ENCODE assay signal across 19 cellular contexts in genomic region chr3:72746412-72747411, GRCh38.
A peak's percentile ranks its signal among the peaks of the same experiment; 100 is the strongest.
DNase-seq lines count a peak whose midpoint lies in the region; ATAC-seq, FAIRE-seq and TF ChIP-seq lines count a peak whose summit lies in the region.
"Had no signal": no experiment of that assay in that cellular context is flagged by ENCODE, and none has a peak within 500 bp of the region (broad histone marks: within the 10 kb centered on the region; RNA-seq: fewer than 3 reads in every experiment).

No MANE protein-coding gene starts in this region.

- no peak overlapping the region for H3K27ac Mint-ChIP-seq in stimulated activated naive CD8-positive, alpha-beta T cell treated with anti-CD3 and anti-CD28 coated beads, Interleukin-15, amount 100 ng/mL, for 72 hours
- H3K27ac Mint-ChIP-seq in activated CD8-positive, alpha-beta T cell treated with anti-CD3 and anti-CD28 coated beads, Interleukin-2, amount 10 ng/mL, durations not matched to agents 7 days and 5 days, result no peak overlapping the region
- H3K27ac Mint-ChIP-seq: activated CD4-positive, alpha-beta T cell treated with anti-CD3 and anti-CD28 coated beads for 36 hours had no signal

- peaks cover 3% of the 10 kb centered on the region; the same call in 1 of the 3 replicates for H3K4me1 ChIP-seq in A549
- 0 out of 2 replicates have a peak, but pooled peaks cover 2% of the 10 kb centered on the region for H3K4me1 ChIP-seq in HEK293 (ENCODE audit: control insufficient read depth, insufficient read depth, low read length)
- H3K4me1 ChIP-seq in left lung, result peaks cover 0 to 4% of the 10 kb centered on the region in 2 donors
- no peaks in the 10 kb centered on the region for H3K4me1 ChIP-seq in suprapubic skin

- DNase-seq in A549 (ENCODE audit: low read depth in 1 of 2, low spot score in 1 of 2) (no peak), brain microvascular endothelial cell (peak; percentile 20), left lung (no peak), suprapubic skin (ENCODE audit: low spot score in 2 of 2) (no peak), germinal center (ENCODE audit: low spot score) (no peak)
- no peak for DNase-seq in stimulated activated naive CD8-positive, alpha-beta T cell treated with anti-CD3 and anti-CD28 coated beads, Interleukin-15, amount 100 ng/mL, for 72 hours
- no peak for DNase-seq in activated CD8-positive, alpha-beta T cell treated with anti-CD3 and anti-CD28 coated beads, Interleukin-2, amount 10 ng/mL, durations not matched to agents 7 days and 5 days
- DNase-seq: activated CD4-positive, alpha-beta T cell treated with anti-CD3 and anti-CD28 coated beads for 36 hours; activated naive CD4-positive, alpha-beta T cell; Caco-2; H9; left ventricle myocardium inferior; naive thymus-derived CD8-positive, alpha-beta T cell; NCI-H1694 treated with DMSO at 0.1 percent for 48 hours; NCI-H69; T1000 had no signal

- H3K4me2 ChIP-seq in A549, result no peak overlapping the region
- H3K4me2 ChIP-seq: PC-9 had no signal

- TF ChIP-seq POLR2A in A549 (IDR thresholded peaks at IDR 0.05; ENCODE audit: low read length) (no peak), suprapubic skin (IDR thresholded peaks at IDR 0.05) (no peak)

- H3K27me3 ChIP-seq in brain microvascular endothelial cell (replicated peaks) (no peaks in the 10 kb centered on the region), left lung (no peaks in the 10 kb centered on the region), suprapubic skin (no peaks in the 10 kb centered on the region)

- peaks cover 33% of the 10 kb centered on the region for H3K4me1 Mint-ChIP-seq in stimulated activated naive CD8-positive, alpha-beta T cell treated with anti-CD3 and anti-CD28 coated beads, Interleukin-15, amount 100 ng/mL, for 72 hours
- peaks cover 22% of the 10 kb centered on the region for H3K4me1 Mint-ChIP-seq in activated CD8-positive, alpha-beta T cell treated with anti-CD3 and anti-CD28 coated beads, Interleukin-2, amount 10 ng/mL, durations not matched to agents 7 days and 5 days (ENCODE audit: low read depth)

- H3K27me3 Mint-ChIP-seq in stimulated activated naive CD8-positive, alpha-beta T cell treated with anti-CD3 and anti-CD28 coated beads, Interleukin-15, amount 100 ng/mL, for 72 hours, result no peaks in the 10 kb centered on the region
- no peaks in the 10 kb centered on the region for H3K27me3 Mint-ChIP-seq in activated CD8-positive, alpha-beta T cell treated with anti-CD3 and anti-CD28 coated beads, Interleukin-2, amount 10 ng/mL, durations not matched to agents 7 days and 5 days (ENCODE audit: low read depth)
- H3K27me3 Mint-ChIP-seq: activated CD4-positive, alpha-beta T cell treated with anti-CD3 and anti-CD28 coated beads for 36 hours; naive thymus-derived CD8-positive, alpha-beta T cell had no signal

- TF ChIP-seq CTCF in A549 (IDR thresholded peaks at IDR 0.05) (no peak), HEK293 (tag by site-specific recombination; IDR thresholded peaks at IDR 0.05) (no peak), brain microvascular endothelial cell (IDR thresholded peaks at IDR 0.05; ENCODE audit: low read depth, low read length, missing control alignments) (no peak), left lung (IDR thresholded peaks at IDR 0.05) (no peak), suprapubic skin (IDR thresholded peaks at IDR 0.05) (no peak)

- H3K9me3 ChIP-seq in A549, result no peaks in the 10 kb centered on the region
- H3K9me3 ChIP-seq in HEK293 (ENCODE audit: control insufficient read depth, insufficient read depth, low read depth, low read length), result no peaks in the 10 kb centered on the region
- H3K9me3 ChIP-seq in left lung, result no peaks in the 10 kb centered on the region
- H3K9me3 ChIP-seq in suprapubic skin, result no peaks in the 10 kb centered on the region
- H3K9me3 ChIP-seq: Caco-2, left ventricle myocardium inferior had no signal

- in situ Hi-C loops in brain microvascular endothelial cell (cut with HindIII; ENCODE audit: low pct_ligation_motif_present, low sequenced_read_pairs), result no loop called here

- TF ChIP-seq EP300 in A549 (IDR thresholded peaks at IDR 0.05) (no peak), suprapubic skin (IDR thresholded peaks at IDR 0.05) (no peak)

- no peak overlapping the region for H3K4me3 ChIP-seq in A549
- no peak overlapping the region for H3K4me3 ChIP-seq in HEK293 (ENCODE audit: low read depth, low read length)
- H3K4me3 ChIP-seq in brain microvascular endothelial cell (ENCODE audit: low read depth, low read length), result no peak overlapping the region
- no peak overlapping the region for H3K4me3 ChIP-seq in left lung
- no peak overlapping the region for H3K4me3 ChIP-seq in suprapubic skin
- H3K4me3 ChIP-seq: left ventricle myocardium inferior, PC-9, SK-N-MC had no signal

- TF ChIP-seq RAD21 in A549 (conservative IDR thresholded peaks at IDR 0.05 in 1 of 2, IDR thresholded peaks at IDR 0.05 in 1 of 2), result no peak

- 73% methylated on average over 11 of the region's 11 CpGs for WGBS in A549 (ENCODE audit: missing lambda C conversion rate)
- 61% methylated on average over 11 of the region's 11 CpGs for WGBS in suprapubic skin

- H3K27ac ChIP-seq in A549 (no peak overlapping the region), HEK293 (ENCODE audit: extremely low read depth, low read depth, low read length) (no peak overlapping the region), brain microvascular endothelial cell (no peak overlapping the region), left lung (no peak overlapping the region), suprapubic skin (no peak overlapping the region)
- H3K27ac ChIP-seq: left ventricle myocardium inferior, PC-9, SK-N-MC had no signal

- no peak overlapping the region for H3K4me3 Mint-ChIP-seq in stimulated activated naive CD8-positive, alpha-beta T cell treated with anti-CD3 and anti-CD28 coated beads, Interleukin-15, amount 100 ng/mL, for 72 hours
- H3K4me3 Mint-ChIP-seq in activated CD8-positive, alpha-beta T cell treated with anti-CD3 and anti-CD28 coated beads, Interleukin-2, amount 10 ng/mL, durations not matched to agents 7 days and 5 days, result no peak overlapping the region
- H3K4me3 Mint-ChIP-seq: activated CD4-positive, alpha-beta T cell treated with anti-CD3 and anti-CD28 coated beads for 36 hours; H9 had no signal

- peaks cover 22% of the 10 kb centered on the region for H3K36me3 Mint-ChIP-seq in activated CD8-positive, alpha-beta T cell treated with anti-CD3 and anti-CD28 coated beads, Interleukin-2, amount 10 ng/mL, durations not matched to agents 7 days and 5 days (ENCODE audit: low read depth)

- POLR2A ChIA-PET in A549 (lab: Yijun Ruan, JAX), result no interaction called here
- POLR2A ChIA-PET in HEK293 (lab: Yijun Ruan, JAX), result no interaction called here
- POLR2A ChIA-PET in activated CD8-positive, alpha-beta T cell treated with anti-CD3 and anti-CD28 coated beads, Interleukin-2, amount 10 ng/mL, durations not matched to agents 7 days and 5 days (lab: Charles Lee), result interaction anchor here (0.7 kb wide), 1 partner anchor 124 kb away, joined by 4 read pairs; no protein-coding TSS in a partner anchor

- H3K36me3 ChIP-seq in HEK293 (ENCODE audit: control insufficient read depth in 2 of 2, insufficient read depth in 1 of 2, low read length in 2 of 2) (peaks cover 0 to 4% of the 10 kb centered on the region in 2 experiments; a peak in 1 of 3 replicates), brain microvascular endothelial cell (replicated peaks) (no peaks in the 10 kb centered on the region), left lung (peaks cover 0 to 8% of the 10 kb centered on the region in 2 donors), suprapubic skin (no peaks in the 10 kb centered on the region)
- H3K36me3 ChIP-seq: left ventricle myocardium inferior had no signal

- ATAC-seq in A549 (no peak), left lung (peak; percentile 67)
- no peak for ATAC-seq in stimulated activated naive CD8-positive, alpha-beta T cell treated with anti-CD3 and anti-CD28 coated beads, Interleukin-15, amount 100 ng/mL, for 72 hours
- no peak for ATAC-seq in activated CD8-positive, alpha-beta T cell treated with anti-CD3 and anti-CD28 coated beads, Interleukin-2, amount 10 ng/mL, durations not matched to agents 7 days and 5 days
- ATAC-seq: activated CD4-positive, alpha-beta T cell treated with anti-CD3 and anti-CD28 coated beads for 36 hours; naive thymus-derived CD8-positive, alpha-beta T cell had no signal

- FAIRE-seq in A549 (lab: Jason Lieb, UNC), result peak; percentile 7

- intact Hi-C loops in left lung (cut with DNase I), result no loop called here

- H3K9me3 Mint-ChIP-seq in stimulated activated naive CD8-positive, alpha-beta T cell treated with anti-CD3 and anti-CD28 coated beads, Interleukin-15, amount 100 ng/mL, for 72 hours, result no peaks in the 10 kb centered on the region
- H3K9me3 Mint-ChIP-seq in activated CD8-positive, alpha-beta T cell treated with anti-CD3 and anti-CD28 coated beads, Interleukin-2, amount 10 ng/mL, durations not matched to agents 7 days and 5 days (ENCODE audit: insufficient read depth), result no peaks in the 10 kb centered on the region
- H3K9me3 Mint-ChIP-seq: H9; naive thymus-derived CD8-positive, alpha-beta T cell had no signal

- CTCF ChIA-PET in A549 (lab: Yijun Ruan, JAX), result no interaction called here
- CTCF ChIA-PET in HEK293 (lab: Yijun Ruan, JAX), result interaction anchor here (0.5 to 0.6 kb wide), 2 partner anchors 11 to 27 kb away, joined by 3 to 4 read pairs; no protein-coding TSS in a partner anchor
- CTCF ChIA-PET in activated CD8-positive, alpha-beta T cell treated with anti-CD3 and anti-CD28 coated beads, Interleukin-2, amount 10 ng/mL, durations not matched to agents 7 days and 5 days (lab: Charles Lee), result interaction anchor here (0.7 to 2.1 kb wide), 3 partner anchors 9 to 198 kb away, joined by 3 to 6 read pairs (median 4); no protein-coding TSS in a partner anchor

TF ChIP-seq in A549, 52 proteins besides CTCF, POLR2A, EP300 and RAD21 (continues in another document):
- TF ChIP-seq FOXS1 (CRISPR knock-in tag; IDR thresholded peaks at IDR 0.05), result no peak
- TF ChIP-seq HOXA7 (CRISPR knock-in tag; IDR thresholded peaks at IDR 0.05), result no peak
- no peak for TF ChIP-seq ZSCAN20 (CRISPR knock-in tag; IDR thresholded peaks at IDR 0.05)
- TF ChIP-seq MAX (IDR thresholded peaks at IDR 0.05), result no peak
- TF ChIP-seq NPAS2 (CRISPR knock-in tag; IDR thresholded peaks at IDR 0.05; ENCODE audit: borderline replicate concordance), result no peak

TF ChIP-seq in HEK293, 187 proteins besides CTCF, POLR2A, EP300 and RAD21:
- TF ChIP-seq, protein P1, sequence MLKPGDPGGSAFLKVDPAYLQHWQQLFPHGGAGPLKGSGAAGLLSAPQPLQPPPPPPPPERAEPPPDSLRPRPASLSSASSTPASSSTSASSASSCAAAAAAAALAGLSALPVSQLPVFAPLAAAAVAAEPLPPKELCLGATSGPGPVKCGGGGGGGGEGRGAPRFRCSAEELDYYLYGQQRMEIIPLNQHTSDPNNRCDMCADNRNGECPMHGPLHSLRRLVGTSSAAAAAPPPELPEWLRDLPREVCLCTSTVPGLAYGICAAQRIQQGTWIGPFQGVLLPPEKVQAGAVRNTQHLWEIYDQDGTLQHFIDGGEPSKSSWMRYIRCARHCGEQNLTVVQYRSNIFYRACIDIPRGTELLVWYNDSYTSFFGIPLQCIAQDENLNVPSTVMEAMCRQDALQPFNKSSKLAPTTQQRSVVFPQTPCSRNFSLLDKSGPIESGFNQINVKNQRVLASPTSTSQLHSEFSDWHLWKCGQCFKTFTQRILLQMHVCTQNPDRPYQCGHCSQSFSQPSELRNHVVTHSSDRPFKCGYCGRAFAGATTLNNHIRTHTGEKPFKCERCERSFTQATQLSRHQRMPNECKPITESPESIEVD (tag by site-specific recombination; IDR thresholded peaks at IDR 0.05), result peak; percentile 60; the same call in 1 of the 2 replicates
- no peak for TF ChIP-seq PRDM1 (tag by site-specific recombination; IDR thresholded peaks at IDR 0.05)
